8 cellular contexts compared by ENCODE assay signal in the genomic region with DNA sequence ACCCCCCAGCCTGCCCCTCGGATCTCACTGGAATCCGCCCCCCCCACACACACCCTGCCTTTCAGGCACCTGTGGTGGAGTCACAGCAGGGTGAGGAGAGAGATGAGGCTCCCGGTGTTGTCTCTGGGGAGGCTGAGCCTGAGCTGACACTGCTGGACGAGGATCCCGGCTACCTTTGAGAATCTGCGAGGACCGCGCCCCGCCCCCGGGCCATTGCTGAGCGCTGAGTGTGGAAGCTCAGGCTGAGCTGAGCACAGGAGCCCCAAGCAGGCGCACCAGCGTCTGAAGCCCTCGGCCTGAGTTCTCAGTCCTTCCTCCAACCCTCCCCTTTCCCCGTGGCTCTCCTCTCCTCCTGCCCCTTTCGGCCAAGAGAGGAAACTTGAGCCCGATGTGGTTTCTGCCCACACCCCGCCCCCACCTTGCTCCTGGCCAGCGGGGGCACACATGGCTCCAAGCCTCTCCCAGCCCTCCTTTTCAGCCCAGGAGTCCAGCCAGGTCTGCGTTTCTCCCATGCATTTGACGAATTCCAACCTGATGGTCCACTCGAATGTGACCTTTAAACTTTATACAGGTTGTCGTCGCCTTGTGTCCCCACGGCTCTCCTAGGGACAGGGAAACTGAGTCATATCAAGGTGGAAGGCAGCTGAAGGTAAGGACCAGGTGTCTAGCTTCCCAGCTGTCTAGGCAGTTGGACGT. TPM values are rescaled to one million over a fixed set of nuclear protein-coding genes. Genes with fewer than 3 reads are reported as not detected.
DNase-seq lines count a peak whose midpoint lies in the region; ATAC-seq and TF ChIP-seq lines count a peak whose summit lies in the region.

Gene NFE2 (minus strand): TSS at position 284 of the 696 bp plus-strand sequence. CDS start 5,767 bp downstream, outside the sequence.

- H3K4me1 Mint-ChIP-seq in GM23338 = peaks cover 50% of the 10 kb centered on the region

- H3K27me3 Mint-ChIP-seq in GM23338 (ENCODE audit: insufficient read depth, low read depth, poor library complexity) = peaks cover 17% of the 10 kb centered on the region

- 0 out of 4 replicates have a peak, but pooled peaks of 1 of the 2 experiments have one; percentile 5 for TF ChIP-seq CTCF in GM23338 (conservative IDR thresholded peaks at IDR 0.05; ENCODE audit: low read depth in 2 of 2)

- peak; percentile 89 for DNase-seq in ACHN
- peak; percentile 92 for DNase-seq in GM23338 (ENCODE audit: low spot score)
- peak; percentile 61 for DNase-seq in NT2/D1 (ENCODE audit: low read depth, low spot score)
- DNase-seq in amniotic stem cell (lab: John Stamatoyannopoulos, UW) = peak; percentile 41
- peak; percentile 71 for DNase-seq in iPS DF 6.9 (ENCODE audit: low read depth, low spot score)
- no peak for DNase-seq in GM19238 (ENCODE audit: insufficient read length, low spot score)
- DNase-seq in inferior parietal cortex (ENCODE audit: extremely low spot score) = no peak

- no peaks in the 10 kb centered on the region for H3K9me3 Mint-ChIP-seq in GM23338

- H3K4me3 ChIP-seq in GM23338 = peak within 1 kb of the TSS; percentile 71
- peak within 1 kb of the TSS; percentile 29 for H3K4me3 ChIP-seq in NT2/D1 (ENCODE audit: insufficient read length, low read depth)
- H3K4me3 ChIP-seq in iPS DF 6.9 (ENCODE audit: low read length) = peak within 1 kb of the TSS; percentile 23; the same call in 1 of the 2 replicates
- peak within 1 kb of the TSS; percentile 55 for H3K4me3 ChIP-seq in skeletal muscle satellite cell (ENCODE audit: low read length)

- no peaks in the 10 kb centered on the region for H3K79me2 ChIP-seq in GM23338 (replicated peaks; ENCODE audit: insufficient read depth)

- H3K9me2 ChIP-seq in GM23338 (ENCODE audit: insufficient read depth) = no peaks in the 10 kb centered on the region

- peaks cover 12% of the 10 kb centered on the region for H3F3A ChIP-seq in GM23338 (replicated peaks; ENCODE audit: low read depth)

- H3K27ac ChIP-seq in GM23338 (ENCODE audit: low read depth) = peak within 1 kb of the TSS; percentile 95; the same call in 1 of the 2 replicates
- no peak within 1 kb of the TSS for H3K27ac ChIP-seq in iPS DF 6.9 (ENCODE audit: low read length)

- H3K36me3 ChIP-seq in GM23338 (ENCODE audit: insufficient read depth) (no peaks in the 10 kb centered on the region), NT2/D1 (ENCODE audit: insufficient read depth, insufficient read length, low read length) (no peaks in the 10 kb centered on the region), iPS DF 6.9 (ENCODE audit: control insufficient read depth, insufficient read depth, low read length) (no peaks in the 10 kb centered on the region), skeletal muscle satellite cell (ENCODE audit: insufficient read depth, low read length) (no peaks in the 10 kb centered on the region)

- H3K4me2 ChIP-seq in GM23338 = peak within 1 kb of the TSS; percentile 99
- H3K4me2 ChIP-seq in skeletal muscle satellite cell (ENCODE audit: low read length) = peak within 1 kb of the TSS; percentile 76

- no peaks in the 10 kb centered on the region for H3K36me3 Mint-ChIP-seq in GM23338 (ENCODE audit: low read depth)

- H3K27me3 ChIP-seq in GM23338 (ENCODE audit: insufficient read depth) (peaks cover 15% of the 10 kb centered on the region), NT2/D1 (ENCODE audit: insufficient read depth, insufficient read length) (no peaks in the 10 kb centered on the region), iPS DF 6.9 (ENCODE audit: control insufficient read depth, insufficient read depth, low read length) (no peaks in the 10 kb centered on the region), skeletal muscle satellite cell (ENCODE audit: control insufficient read depth, insufficient read depth, low read length) (peaks cover 56% of the 10 kb centered on the region)

- no peaks in the 10 kb centered on the region for H3K9me3 ChIP-seq in NT2/D1 (ENCODE audit: insufficient read depth, low read length)
- no peaks in the 10 kb centered on the region for H3K9me3 ChIP-seq in iPS DF 6.9 (ENCODE audit: control insufficient read depth, insufficient read depth, low read length)
- H3K9me3 ChIP-seq in skeletal muscle satellite cell (replicated peaks; ENCODE audit: low read length) = no peaks in the 10 kb centered on the region

- peak within 1 kb of the TSS; percentile 96 for H2AFZ ChIP-seq in GM23338

- H3K4me1 ChIP-seq in GM23338 (ENCODE audit: insufficient read depth) (peaks cover 47% of the 10 kb centered on the region), NT2/D1 (ENCODE audit: insufficient read depth, insufficient read length) (peaks cover 3% of the 10 kb centered on the region), iPS DF 6.9 (ENCODE audit: control insufficient read depth, insufficient read depth, low read length) (peaks cover 9% of the 10 kb centered on the region), skeletal muscle satellite cell (ENCODE audit: control insufficient read depth, insufficient read depth, low read length) (peaks cover 17% of the 10 kb centered on the region)

- in situ Hi-C loops in ACHN (cut with HindIII; ENCODE audit: low pct_ligation_motif_present, low pct_unique_long_range_greater_than_20kb, low sequenced_read_pairs) = no loop called here

- H4K20me1 ChIP-seq in GM23338 (replicated peaks; ENCODE audit: insufficient read depth) = no peaks in the 10 kb centered on the region

- peak; percentile 91 for ATAC-seq in GM23338

- H3K9ac ChIP-seq in NT2/D1 (ENCODE audit: insufficient read length, low read depth) (peak within 1 kb of the TSS; percentile 76), skeletal muscle satellite cell (ENCODE audit: low read depth, low read length) (no peak within 1 kb of the TSS)

- H3K4me3 Mint-ChIP-seq in GM23338 = peak within 1 kb of the TSS; percentile 70

- WGBS in iPS DF 6.9 (ENCODE audit: insufficient coverage, insufficient read length) = no CpG with 5 or more reads among the region's 26 CpGs

- peak within 1 kb of the TSS; percentile 85 for H3K27ac Mint-ChIP-seq in GM23338

TF ChIP-seq in GM23338, 12 proteins besides CTCF, POLR2A, EP300 and RAD21 (continues in another document):
- TF ChIP-seq POLR2AphosphoS5 (IDR thresholded peaks at IDR 0.05; ENCODE audit: low read depth) (peak; percentile 54; the same call in 1 of the 2 replicates), REST (IDR thresholded peaks at IDR 0.05; ENCODE audit: unreplicated experiment) (no peak), STAT1 (IDR thresholded peaks at IDR 0.05; ENCODE audit: unreplicated experiment) (no peak), EZH2 (IDR thresholded peaks at IDR 0.05; ENCODE audit: low read depth, unreplicated experiment) (no peak)

RNA-seq across cellular contexts. Expression of gene NFE2, which starts in this region (rescaled TPM):
- 0.27 and 1.3 TPM in 2 replicates for total RNA-seq in GM23338 (2014; rRNA removed; shearing (Covaris generic))
- 1.8 and 3.0 TPM in 2 replicates for polyA plus RNA-seq in GM23338 (2016; fragmentation: Nextera tagmentation; extraction: Ambion mirVana)
- total RNA-seq in skeletal muscle satellite cell (2012; rRNA removed) = not detected in 2 replicates

Comparison
In these comparisons a context has a peak if more than half of its experiments do, and no peak if none do; other contexts are left out.
1. DNase-seq: peak in ACHN (single experiment), GM23338 (single experiment), NT2/D1 (single experiment), amniotic stem cell (single experiment) and iPS DF 6.9 (single experiment); none in GM19238 (single experiment) and inferior parietal cortex (single experiment).
2. Peak in every context shown above with its lines, with median percentiles within 50 percentile points of each other: H3K4me3 ChIP-seq.